8 cellular contexts compared by ENCODE assay signal in genomic region chr5:28344803-28345433, GRCh38.
DNase-seq lines count a peak whose midpoint lies in the region; ATAC-seq and TF ChIP-seq lines count a peak whose summit lies in the region.

No MANE protein-coding gene starts in this region.

- intact Hi-C loops in Calu3 (cut with micrococcal nuclease; ENCODE audit: unreplicated experiment), result loop anchor here (2.0 to 5.0 kb wide), 2 partner anchors 127 to 422 kb away; no protein-coding TSS in a partner anchor
- intact Hi-C loops in PC-9 (cut with micrococcal nuclease; ENCODE audit: unreplicated experiment), result loop anchor here (1.0 kb wide), 1 partner anchor 421 kb away; no protein-coding TSS in a partner anchor
- intact Hi-C loops in activated T-helper 1 cell treated with anti-CD3 and anti-CD28 coated beads, Interleukin-12 subunit alpha, Interleukin-12 subunit beta, Interleukin-2, Interleukin-4 antibody, amounts not matched to agents 30 ng/mL and 10 ng/mL and 1 ng/mL, durations not matched to agents 14 hours and 24 hours and 36 hours (cut with micrococcal nuclease), result no loop called here

- H3K27me3 Mint-ChIP-seq in Calu3 (ENCODE audit: unreplicated experiment), result no peaks in the 10 kb centered on the region
- no peaks in the 10 kb centered on the region for H3K27me3 Mint-ChIP-seq in activated T-helper 1 cell treated with anti-CD3 and anti-CD28 coated beads, Interleukin-12 subunit alpha, Interleukin-12 subunit beta, Interleukin-2, Interleukin-4 antibody, amounts not matched to agents 30 ng/mL and 10 ng/mL and 1 ng/mL, durations not matched to agents 14 hours and 24 hours and 36 hours (ENCODE audit: insufficient read depth)

- no peaks in the 10 kb centered on the region for H3F3A ChIP-seq in PC-9 (ENCODE audit: insufficient read depth, low read depth)

- H3K27ac ChIP-seq in PC-9 (no peak overlapping the region), foreskin keratinocyte (no peak overlapping the region)

- H3K36me3 Mint-ChIP-seq in Calu3 (ENCODE audit: insufficient read depth, unreplicated experiment), result no peaks in the 10 kb centered on the region
- no peaks in the 10 kb centered on the region for H3K36me3 Mint-ChIP-seq in activated T-helper 1 cell treated with anti-CD3 and anti-CD28 coated beads, Interleukin-12 subunit alpha, Interleukin-12 subunit beta, Interleukin-2, Interleukin-4 antibody, amounts not matched to agents 30 ng/mL and 10 ng/mL and 1 ng/mL, durations not matched to agents 14 hours and 24 hours and 36 hours (ENCODE audit: low read depth)

- H3K9me3 ChIP-seq in PC-9 (ENCODE audit: insufficient read depth, low read depth), result no peaks in the 10 kb centered on the region

- H3K4me3 Mint-ChIP-seq in Calu3 (ENCODE audit: low read depth, unreplicated experiment), result no peak overlapping the region
- no peak overlapping the region for H3K4me3 Mint-ChIP-seq in activated T-helper 1 cell treated with anti-CD3 and anti-CD28 coated beads, Interleukin-12 subunit alpha, Interleukin-12 subunit beta, Interleukin-2, Interleukin-4 antibody, amounts not matched to agents 30 ng/mL and 10 ng/mL and 1 ng/mL, durations not matched to agents 14 hours and 24 hours and 36 hours

- DNase-seq in Calu3 (peak; percentile 13), PC-9 (no peak), foreskin keratinocyte (peak; percentile 17 to 54), T1000 (lab: John Stamatoyannopoulos, UW) (no peak), ureter (ENCODE audit: low spot score) (no peak)
- DNase-seq in stimulated activated naive CD4-positive, alpha-beta T cell (lab: John Stamatoyannopoulos, UW), result no peak
- DNase-seq in activated T-helper 1 cell treated with anti-CD3 and anti-CD28 coated beads, Interleukin-12 subunit alpha, Interleukin-12 subunit beta, Interleukin-2, Interleukin-4 antibody, amounts not matched to agents 30 ng/mL and 10 ng/mL and 1 ng/mL, durations not matched to agents 14 hours and 24 hours and 36 hours (ENCODE audit: low spot score), result no peak

- H3K4me2 ChIP-seq in PC-9, result no peak overlapping the region

- POLR2A ChIA-PET in PC-9 (lab: Charles Lee; ENCODE audit: unreplicated experiment), result interaction anchor here (0.7 kb wide), 1 partner anchor 117 kb away, joined by 10 read pairs; no protein-coding TSS in a partner anchor

- TF ChIP-seq CTCF in Calu3 (IDR thresholded peaks at IDR 0.05; ENCODE audit: unreplicated experiment), result peak; percentile 12
- peak; percentile 84 for TF ChIP-seq CTCF in PC-9 (conservative IDR thresholded peaks at IDR 0.05)
- TF ChIP-seq CTCF in foreskin keratinocyte (conservative IDR thresholded peaks at IDR 0.05), result peak; percentile 79

- H3K4me1 ChIP-seq in PC-9 (replicated peaks; ENCODE audit: insufficient read depth), result no peaks in the 10 kb centered on the region
- no peaks in the 10 kb centered on the region for H3K4me1 ChIP-seq in foreskin keratinocyte

- H3K9me3 Mint-ChIP-seq in Calu3 (ENCODE audit: low read depth, unreplicated experiment), result peaks cover 8% of the 10 kb centered on the region
- peaks cover 17% of the 10 kb centered on the region for H3K9me3 Mint-ChIP-seq in activated T-helper 1 cell treated with anti-CD3 and anti-CD28 coated beads, Interleukin-12 subunit alpha, Interleukin-12 subunit beta, Interleukin-2, Interleukin-4 antibody, amounts not matched to agents 30 ng/mL and 10 ng/mL and 1 ng/mL, durations not matched to agents 14 hours and 24 hours and 36 hours

- H2AFZ ChIP-seq in PC-9, result no peak overlapping the region

- no peaks in the 10 kb centered on the region for H3K9me2 ChIP-seq in PC-9 (ENCODE audit: insufficient read depth)

- H3K79me2 ChIP-seq in PC-9 (ENCODE audit: low read depth), result no peaks in the 10 kb centered on the region

- no peaks in the 10 kb centered on the region for H3K4me1 Mint-ChIP-seq in Calu3 (ENCODE audit: low read depth, unreplicated experiment)
- H3K4me1 Mint-ChIP-seq in activated T-helper 1 cell treated with anti-CD3 and anti-CD28 coated beads, Interleukin-12 subunit alpha, Interleukin-12 subunit beta, Interleukin-2, Interleukin-4 antibody, amounts not matched to agents 30 ng/mL and 10 ng/mL and 1 ng/mL, durations not matched to agents 14 hours and 24 hours and 36 hours (ENCODE audit: low read depth), result no peaks in the 10 kb centered on the region

- no TSS peak for BruUV-seq in Calu3 (replicated peaks; lab: Mats Ljungman, UMichigan)
- BruUV-seq in PC-9 (replicated peaks; lab: Mats Ljungman, UMichigan), result no TSS peak

- H3K27ac Mint-ChIP-seq in Calu3 (ENCODE audit: unreplicated experiment), result no peak overlapping the region
- no peak overlapping the region for H3K27ac Mint-ChIP-seq in activated T-helper 1 cell treated with anti-CD3 and anti-CD28 coated beads, Interleukin-12 subunit alpha, Interleukin-12 subunit beta, Interleukin-2, Interleukin-4 antibody, amounts not matched to agents 30 ng/mL and 10 ng/mL and 1 ng/mL, durations not matched to agents 14 hours and 24 hours and 36 hours

- CTCF ChIA-PET in Calu3 (lab: Charles Lee) (no interaction called here), PC-9 (lab: Charles Lee) (no interaction called here)

- H3K27me3 ChIP-seq in PC-9 (ENCODE audit: insufficient read depth, low read depth) (no peaks in the 10 kb centered on the region), foreskin keratinocyte (no peaks in the 10 kb centered on the region)

- H4K20me1 ChIP-seq in PC-9 (ENCODE audit: insufficient read depth), result no peaks in the 10 kb centered on the region

- no peak overlapping the region for H3K4me3 ChIP-seq in PC-9

- no peaks in the 10 kb centered on the region for H3K36me3 ChIP-seq in PC-9 (ENCODE audit: low read depth)

- ATAC-seq in HG03025 (IDR thresholded peaks at IDR 0.05; ENCODE audit: low FRiP score, unreplicated experiment), result peak; percentile 64
- peak; percentile 68 for ATAC-seq in foreskin keratinocyte

Comparison
In these comparisons a context has a peak if more than half of its experiments do, and no peak if none do; other contexts are left out.
1. DNase-seq: peak in Calu3 (single experiment) and foreskin keratinocyte (2 of 2); none in PC-9 (0 of 2), stimulated activated naive CD4-positive, alpha-beta T cell (0 of 6), T1000 (single experiment), ureter (single experiment) and activated T-helper 1 cell treated with anti-CD3 and anti-CD28 coated beads, Interleukin-12 subunit alpha, Interleukin-12 subunit beta, Interleukin-2, Interleukin-4 antibody, amounts not matched to agents 30 ng/mL and 10 ng/mL and 1 ng/mL, durations not matched to agents 14 hours and 24 hours and 36 hours (single experiment).
2. CTCF ChIP-seq: peak in every context shown above with its lines; median percentile 84 in PC-9; 79 in foreskin keratinocyte; 12 in Calu3.